Comparison of ENCODE assay signal across 7 cellular contexts in genomic region chr21:43454176-43454575, GRCh38. TPM values are rescaled to one million over a fixed set of nuclear protein-coding genes. Genes with fewer than 3 reads are reported as not detected.
DNase-seq lines count a peak whose midpoint lies in the region; ATAC-seq, FAIRE-seq and TF ChIP-seq lines count a peak whose summit lies in the region.
"Not testable (repeated sequence)": the region's sequence is repeated elsewhere in the genome, so short reads cannot be mapped to it uniquely, and the experiment has no call there.

No MANE protein-coding gene starts in this region.

- not testable (repeated sequence) for TF ChIP-seq CTCF in activated B cell treated with CpG ODN at 0.5 μM for 24 hours (IDR thresholded peaks at IDR 0.05); natural killer cell (IDR thresholded peaks at IDR 0.05)

- not testable (repeated sequence) for H3K9me3 Mint-ChIP-seq in activated B cell treated with CpG ODN at 0.5 μM for 24 hours; activated naive CD8-positive, alpha-beta T cell treated with anti-CD3 and anti-CD28 coated beads, Interleukin-2, amount 10 ng/mL, durations not matched to agents 7 days and 5 days; central memory CD8-positive, alpha-beta T cell; naive B cell; natural killer cell; stimulated activated naive B cell treated with anti-CD40 and anti-IgM and Interleukin-4, amounts not matched to agents 10 μg/mL and 1 μg/mL and 100 μg/mL, for 72 hours

- peak; percentile 80 for FAIRE-seq in GM12891 (lab: Jason Lieb, UNC)

- not testable (repeated sequence) for H3K27ac Mint-ChIP-seq in activated B cell treated with CpG ODN at 0.5 μM for 24 hours; activated naive CD8-positive, alpha-beta T cell treated with anti-CD3 and anti-CD28 coated beads, Interleukin-2, amount 10 ng/mL, durations not matched to agents 7 days and 5 days; central memory CD8-positive, alpha-beta T cell (ENCODE audit: low read depth); naive B cell; natural killer cell; stimulated activated naive B cell treated with anti-CD40 and anti-IgM and Interleukin-4, amounts not matched to agents 10 μg/mL and 1 μg/mL and 100 μg/mL, for 72 hours

- H3K36me3 Mint-ChIP-seq in activated B cell treated with CpG ODN at 0.5 μM for 24 hours (ENCODE audit: low read depth); activated naive CD8-positive, alpha-beta T cell treated with anti-CD3 and anti-CD28 coated beads, Interleukin-2, amount 10 ng/mL, durations not matched to agents 7 days and 5 days; central memory CD8-positive, alpha-beta T cell (ENCODE audit: insufficient read depth); naive B cell; natural killer cell; stimulated activated naive B cell treated with anti-CD40 and anti-IgM and Interleukin-4, amounts not matched to agents 10 μg/mL and 1 μg/mL and 100 μg/mL, for 72 hours: not testable (repeated sequence)

- H3K4me3 Mint-ChIP-seq in activated B cell treated with CpG ODN at 0.5 μM for 24 hours; activated naive CD8-positive, alpha-beta T cell treated with anti-CD3 and anti-CD28 coated beads, Interleukin-2, amount 10 ng/mL, durations not matched to agents 7 days and 5 days; central memory CD8-positive, alpha-beta T cell; naive B cell; natural killer cell; stimulated activated naive B cell treated with anti-CD40 and anti-IgM and Interleukin-4, amounts not matched to agents 10 μg/mL and 1 μg/mL and 100 μg/mL, for 72 hours: not testable (repeated sequence)

- POLR2A ChIA-PET in activated B cell treated with CpG ODN at 0.5 μM for 24 hours (lab: Charles Lee); activated naive CD8-positive, alpha-beta T cell treated with anti-CD3 and anti-CD28 coated beads, Interleukin-2, amount 10 ng/mL, durations not matched to agents 7 days and 5 days (lab: Charles Lee): not testable (repeated sequence)

- CTCF ChIA-PET in activated B cell treated with CpG ODN at 0.5 μM for 24 hours (lab: Charles Lee) = not testable (repeated sequence)

- TF ChIP-seq POLR2A in GM12891 (IDR thresholded peaks at IDR 0.05; ENCODE audit: low read depth, low read length) = not testable (repeated sequence)

- H3K27me3 Mint-ChIP-seq in activated B cell treated with CpG ODN at 0.5 μM for 24 hours; activated naive CD8-positive, alpha-beta T cell treated with anti-CD3 and anti-CD28 coated beads, Interleukin-2, amount 10 ng/mL, durations not matched to agents 7 days and 5 days; central memory CD8-positive, alpha-beta T cell; naive B cell; natural killer cell (ENCODE audit: low read depth in 2 of 2); stimulated activated naive B cell treated with anti-CD40 and anti-IgM and Interleukin-4, amounts not matched to agents 10 μg/mL and 1 μg/mL and 100 μg/mL, for 72 hours: not testable (repeated sequence)

- ATAC-seq in activated B cell treated with CpG ODN at 0.5 μM for 24 hours (ENCODE audit: low read depth) = peak; percentile 57
- ATAC-seq in activated naive CD8-positive, alpha-beta T cell treated with anti-CD3 and anti-CD28 coated beads, Interleukin-2, amount 10 ng/mL, durations not matched to agents 7 days and 5 days (ENCODE audit: low read depth) = peak; percentile 16
- peak; percentile 19 for ATAC-seq in central memory CD8-positive, alpha-beta T cell (replicated peaks; ENCODE audit: extremely low read depth, poor library complexity, severe bottlenecking)
- ATAC-seq in naive B cell (ENCODE audit: low read depth in 2 of 2) = peak; percentile 48 to 66
- ATAC-seq in natural killer cell = peak; percentile 48 to 71 (median 63)
- ATAC-seq in stimulated activated naive B cell treated with anti-CD40 and anti-IgM and Interleukin-4, amounts not matched to agents 10 μg/mL and 1 μg/mL and 100 μg/mL, for 72 hours (replicated peaks) = peak; percentile 72 to 75

- H3K4me1 Mint-ChIP-seq in activated B cell treated with CpG ODN at 0.5 μM for 24 hours; activated naive CD8-positive, alpha-beta T cell treated with anti-CD3 and anti-CD28 coated beads, Interleukin-2, amount 10 ng/mL, durations not matched to agents 7 days and 5 days; central memory CD8-positive, alpha-beta T cell; naive B cell; natural killer cell; stimulated activated naive B cell treated with anti-CD40 and anti-IgM and Interleukin-4, amounts not matched to agents 10 μg/mL and 1 μg/mL and 100 μg/mL, for 72 hours: not testable (repeated sequence)

- not testable (repeated sequence) for DNase-seq in GM12891 (ENCODE audit: insufficient read length, low spot score); activated B cell treated with CpG ODN at 0.5 μM for 24 hours; activated naive CD8-positive, alpha-beta T cell treated with anti-CD3 and anti-CD28 coated beads, Interleukin-2, amount 10 ng/mL, durations not matched to agents 7 days and 5 days; central memory CD8-positive, alpha-beta T cell (ENCODE audit: low spot score in 2 of 2); naive B cell; natural killer cell; stimulated activated naive B cell treated with anti-CD40 and anti-IgM and Interleukin-4, amounts not matched to agents 10 μg/mL and 1 μg/mL and 100 μg/mL, for 72 hours

- intact Hi-C loops in activated B cell treated with CpG ODN at 0.5 μM for 24 hours (cut with micrococcal nuclease); natural killer cell (cut with micrococcal nuclease): not testable (repeated sequence)

RNA-seq across cellular contexts. Expression of gene SIK1, which starts 27.2 kb away (rescaled TPM):
- 1.5 TPM for polyA plus RNA-seq in GM12891 (2012; ENCODE audit: low read depth, missing spikeins)
- total RNA-seq in activated B cell treated with CpG ODN at 0.5 μM for 24 hours (20.2 and 20.4 TPM in 2 replicates), natural killer cell (100 to 1,000 TPM; 201 to 382 (median 203) TPM)
- total RNA-seq in activated naive CD8-positive, alpha-beta T cell treated with anti-CD3 and anti-CD28 coated beads, Interleukin-2, amount 10 ng/mL, durations not matched to agents 7 days and 5 days = 10 to 100 TPM; 25.9 to 31.6 TPM
- polyA plus RNA-seq in naive B cell (ENCODE audit: low read depth in 6 of 6) = 1 to 10 TPM; 2.1 to 6.6 (median 3.8) TPM

Comparison
In these comparisons a context has a peak if more than half of its experiments do, and no peak if none do; other contexts are left out.
1. ATAC-seq: peak in every context shown above with its lines; median percentile 74 in stimulated activated naive B cell treated with anti-CD40 and anti-IgM and Interleukin-4, amounts not matched to agents 10 μg/mL and 1 μg/mL and 100 μg/mL, for 72 hours; 63 in natural killer cell; 57 in activated B cell treated with CpG ODN at 0.5 μM for 24 hours; 57 in naive B cell; 19 in central memory CD8-positive, alpha-beta T cell; 16 in activated naive CD8-positive, alpha-beta T cell treated with anti-CD3 and anti-CD28 coated beads, Interleukin-2, amount 10 ng/mL, durations not matched to agents 7 days and 5 days.